Comparison of ENCODE assay signal across 15 cellular contexts in genomic region chr15:50627351-50628055, GRCh38. TPM values are rescaled to one million over a fixed set of nuclear protein-coding genes. Genes with fewer than 3 reads are reported as not detected.
DNase-seq lines count a peak whose midpoint lies in the region; ATAC-seq, FAIRE-seq and TF ChIP-seq lines count a peak whose summit lies in the region.
"Had no signal": no experiment of that assay in that cellular context is flagged by ENCODE, and none has a peak within 500 bp of the region (broad histone marks: within the 10 kb centered on the region; RNA-seq: fewer than 3 reads in every experiment).

No MANE protein-coding gene starts in this region.

- H3K4me1 ChIP-seq in ACC112 (ENCODE audit: control insufficient read depth, insufficient read depth, low read length, unreplicated experiment), result peaks cover 16% of the 10 kb centered on the region
- H3K4me1 ChIP-seq in Caco-2, result peaks cover 43% of the 10 kb centered on the region
- no peaks in the 10 kb centered on the region for H3K4me1 ChIP-seq in spleen

- no peaks in the 10 kb centered on the region for H3K9me3 ChIP-seq in Caco-2
- no peaks in the 10 kb centered on the region for H3K9me3 ChIP-seq in spleen
- H3K9me3 ChIP-seq: heart left ventricle, right atrium auricular region had no signal

- CTCF ChIA-PET in Caco-2 (lab: Charles Lee), result no interaction called here

- H3K36me3 Mint-ChIP-seq in Caco-2 (ENCODE audit: insufficient read depth, unreplicated experiment), result peaks cover 74% of the 10 kb centered on the region
- peaks cover 98% of the 10 kb centered on the region for H3K36me3 Mint-ChIP-seq in activated T-helper 17 cell treated with anti-CD3 and anti-CD28 coated beads, Interleukin-2, amount 50 U/mL, for 72 hours (ENCODE audit: low read depth)

- no peaks in the 10 kb centered on the region for H3K9me3 Mint-ChIP-seq in Caco-2 (ENCODE audit: unreplicated experiment)
- no peaks in the 10 kb centered on the region for H3K9me3 Mint-ChIP-seq in activated T-helper 17 cell treated with anti-CD3 and anti-CD28 coated beads, Interleukin-2, amount 50 U/mL, for 72 hours

- peak overlapping the region; percentile 31; the same call in 1 of the 2 replicates for H3K4me3 ChIP-seq in ACC112 (ENCODE audit: low read depth, low read length)
- H3K4me3 ChIP-seq in Caco-2 (ENCODE audit: low read depth, low read length), result no peak overlapping the region
- no peak overlapping the region for H3K4me3 ChIP-seq in spleen
- H3K4me3 ChIP-seq: dorsolateral prefrontal cortex, heart left ventricle, right atrium auricular region had no signal

- peak overlapping the region; percentile 13 for H3K4me3 Mint-ChIP-seq in Caco-2 (ENCODE audit: unreplicated experiment)
- peak overlapping the region; percentile 9 for H3K4me3 Mint-ChIP-seq in activated T-helper 17 cell treated with anti-CD3 and anti-CD28 coated beads, Interleukin-2, amount 50 U/mL, for 72 hours

- no peak for FAIRE-seq in H54 (lab: Jason Lieb, UNC)
- FAIRE-seq: D721Med had no signal

- H3K27ac ChIP-seq in ACC112 (ENCODE audit: low read depth, low read length) (peak overlapping the region; percentile 40), spleen (no peak overlapping the region)
- H3K27ac ChIP-seq: dorsolateral prefrontal cortex had no signal

- POLR2A ChIA-PET in Caco-2 (lab: Charles Lee), result no interaction called here

- DNase-seq in Caco-2, result peak in 1 of 2 experiments; percentile 20
- DNase-seq in iris pigment epithelial cell (ENCODE audit: low read depth), result peak; percentile 61
- DNase-seq in GM19238 (ENCODE audit: insufficient read length, low spot score), result no peak
- DNase-seq in spleen, result no peak
- no peak for DNase-seq in NCI-H2081 treated with DMSO at 0.1 percent for 48 hours (lab: John Stamatoyannopoulos, UW)
- DNase-seq in H54 (ENCODE audit: insufficient read length, low spot score), result no peak
- DNase-seq: activated effector memory CD4-positive, alpha-beta T cell treated with anti-CD3 and anti-CD28 coated beads, Interleukin-2, amount 50 U/mL, for 16 hours; dorsolateral prefrontal cortex; heart left ventricle; KG1; NCI-H2081 had no signal

- no peaks in the 10 kb centered on the region for H3K27me3 Mint-ChIP-seq in Caco-2 (ENCODE audit: insufficient read depth, unreplicated experiment)
- H3K27me3 Mint-ChIP-seq in activated T-helper 17 cell treated with anti-CD3 and anti-CD28 coated beads, Interleukin-2, amount 50 U/mL, for 72 hours, result no peaks in the 10 kb centered on the region

- H2AFZ ChIP-seq in ACC112 (ENCODE audit: low read length, unreplicated experiment), result no peak overlapping the region

- 75 to 87% (median 81%) methylated on average over 4 of the region's 4 CpGs for WGBS in spleen, 5 donors

- no peaks in the 10 kb centered on the region for H3K79me2 ChIP-seq in ACC112 (ENCODE audit: control insufficient read depth, insufficient read depth, low read length, unreplicated experiment)

- TF ChIP-seq CTCF in Caco-2 (IDR thresholded peaks at IDR 0.05; ENCODE audit: insufficient read depth in 1 of 2, low read depth in 1 of 2, low read length in 1 of 2, severe bottlenecking in 1 of 2, unreplicated experiment in 1 of 2) (no peak), spleen (IDR thresholded peaks at IDR 0.05 in 8 of 11, conservative IDR thresholded peaks at IDR 0.05 in 3 of 11) (no peak)

- TF ChIP-seq POLR2A in spleen (IDR thresholded peaks at IDR 0.05) (no peak), H54 (IDR thresholded peaks at IDR 0.05; ENCODE audit: low read depth, low read length) (no peak)

- H3K36me3 ChIP-seq in ACC112 (ENCODE audit: insufficient read depth, low read length) (peaks cover 32% of the 10 kb centered on the region), Caco-2 (ENCODE audit: control insufficient read depth, insufficient read depth, low read length) (no peaks in the 10 kb centered on the region; the same call in 1 of the 2 replicates), spleen (peaks cover 0 to 100% (median 57%) of the 10 kb centered on the region in 6 donors)

- H3K4me1 Mint-ChIP-seq in Caco-2 (ENCODE audit: low read depth, unreplicated experiment), result peaks cover 33% of the 10 kb centered on the region
- H3K4me1 Mint-ChIP-seq in activated T-helper 17 cell treated with anti-CD3 and anti-CD28 coated beads, Interleukin-2, amount 50 U/mL, for 72 hours, result peaks cover 10% of the 10 kb centered on the region

- peak overlapping the region; percentile 55 for H3K27ac Mint-ChIP-seq in Caco-2 (ENCODE audit: unreplicated experiment)
- peak overlapping the region; percentile 51 for H3K27ac Mint-ChIP-seq in activated T-helper 17 cell treated with anti-CD3 and anti-CD28 coated beads, Interleukin-2, amount 50 U/mL, for 72 hours

- H3K27me3 ChIP-seq in ACC112 (ENCODE audit: insufficient read depth, low read length), result no peaks in the 10 kb centered on the region
- H3K27me3 ChIP-seq in Caco-2 (replicated peaks; ENCODE audit: control insufficient read depth, insufficient read depth, low read length), result no peaks in the 10 kb centered on the region
- no peaks in the 10 kb centered on the region for H3K27me3 ChIP-seq in spleen (replicated peaks in 1 of 7)
- H3K27me3 ChIP-seq: dorsolateral prefrontal cortex, heart left ventricle, right atrium auricular region had no signal

- intact Hi-C loops in Caco-2 (cut with micrococcal nuclease; ENCODE audit: unreplicated experiment) (loop anchor here (2.0 kb wide), 1 partner anchor 281 kb away; the partner anchor contains the start of gene AP4E1), spleen (cut with DNase I; ENCODE audit: low total_unique reads) (no loop called here)

- no TSS peak for BruUV-seq in Caco-2 (replicated peaks; lab: Mats Ljungman, UMichigan)

- ATAC-seq in activated T-helper 17 cell treated with anti-CD3 and anti-CD28 coated beads, Interleukin-2, amount 50 U/mL, for 72 hours (replicated peaks), result peak; percentile 99

RNA-seq across cellular contexts. Expression of gene TRPM7, which starts 59.1 kb away (rescaled TPM):
- total RNA-seq in Caco-2 (2022) (70.9 and 73.4 TPM in 2 replicates), spleen (100 to 1,000 TPM in 1 of 7 donors, 10 to 100 TPM in 6; 36.9 to 101 (median 48.6) TPM)
- 10 to 100 TPM; 52.0 to 77.0 TPM for total RNA-seq in activated T-helper 17 cell treated with anti-CD3 and anti-CD28 coated beads, Interleukin-2, amount 50 U/mL, for 72 hours
- 1 to 10 TPM; 6.4 to 9.7 (median 7.5) TPM for polyA plus RNA-seq in spleen
